Comparison of ENCODE assay signal across 22 cellular contexts in genomic region chr6:17650910-17651309, GRCh38.
"Had no signal": no experiment of that assay in that cellular context is flagged by ENCODE, and none has a peak within 500 bp of the region (broad histone marks: within the 10 kb centered on the region; RNA-seq: fewer than 3 reads in every experiment).

No MANE protein-coding gene starts in this region.

- H3K4me3 Mint-ChIP-seq: activated CD4-positive, alpha-beta T cell treated with anti-CD3 and anti-CD28 coated beads, Interleukin-2, amount 10 ng/mL, durations not matched to agents 7 days and 5 days; activated naive CD4-positive, alpha-beta T cell treated with anti-CD3 and anti-CD28 coated beads for 36 hours; activated T-cell treated with anti-CD3 and anti-CD28 coated beads, Interleukin-2, amount 50 U/mL, for 72 hours; brain; dendritic cell treated with granulocyte-macrophage colony-stimulating factor and Interleukin-4, amounts not matched to agents 40 ng/mL and 50 ng/mL, for 4 days; stimulated activated effector memory CD8-positive, alpha-beta T cell treated with anti-CD3 and anti-CD28 coated beads, Interleukin-12 subunit alpha, Interleukin-12 subunit beta, amount 100 ng/mL, for 72 hours; stimulated activated naive CD8-positive, alpha-beta T cell treated with anti-CD3 and anti-CD28 coated beads, Interleukin-15, amount 100 ng/mL, for 72 hours had no signal

- H3K4me1 Mint-ChIP-seq: brain had no signal

- H3K27me3 ChIP-seq: suprapubic skin, transverse colon, uterus had no signal

- H3K4me1 ChIP-seq: uterus had no signal

- H3K9me3 Mint-ChIP-seq: activated CD4-positive, alpha-beta T cell treated with anti-CD3 and anti-CD28 coated beads, Interleukin-2, amount 10 ng/mL, durations not matched to agents 7 days and 5 days; activated naive CD4-positive, alpha-beta T cell treated with anti-CD3 and anti-CD28 coated beads for 36 hours; activated T-cell treated with anti-CD3 and anti-CD28 coated beads, Interleukin-2, amount 50 U/mL, for 72 hours; brain; dendritic cell treated with granulocyte-macrophage colony-stimulating factor and Interleukin-4, amounts not matched to agents 40 ng/mL and 50 ng/mL, for 4 days; stimulated activated effector memory CD8-positive, alpha-beta T cell treated with anti-CD3 and anti-CD28 coated beads, Interleukin-12 subunit alpha, Interleukin-12 subunit beta, amount 100 ng/mL, for 72 hours; stimulated activated naive CD8-positive, alpha-beta T cell treated with anti-CD3 and anti-CD28 coated beads, Interleukin-15, amount 100 ng/mL, for 72 hours had no signal

- H3K27ac ChIP-seq: left ventricle myocardium inferior, transverse colon, uterus had no signal

- H3K4me3 ChIP-seq: left ventricle myocardium inferior, suprapubic skin, transverse colon, uterus had no signal

- ATAC-seq: activated T-cell treated with anti-CD3 and anti-CD28 coated beads, Interleukin-2, amount 50 U/mL, for 72 hours; stimulated activated effector memory CD8-positive, alpha-beta T cell treated with anti-CD3 and anti-CD28 coated beads, Interleukin-12 subunit alpha, Interleukin-12 subunit beta, amount 100 ng/mL, for 72 hours; stimulated activated naive CD8-positive, alpha-beta T cell treated with anti-CD3 and anti-CD28 coated beads, Interleukin-15, amount 100 ng/mL, for 72 hours had no signal

- H3K27ac Mint-ChIP-seq: activated naive CD4-positive, alpha-beta T cell treated with anti-CD3 and anti-CD28 coated beads for 36 hours; brain; dendritic cell treated with granulocyte-macrophage colony-stimulating factor and Interleukin-4, amounts not matched to agents 40 ng/mL and 50 ng/mL, for 4 days had no signal

- H3K9me3 ChIP-seq: left ventricle myocardium inferior, suprapubic skin, transverse colon, uterus had no signal

- FAIRE-seq: endometrium, frontal cortex, small intestine had no signal

- H3K36me3 ChIP-seq: uterus had no signal

- H3K27me3 Mint-ChIP-seq: activated CD4-positive, alpha-beta T cell treated with anti-CD3 and anti-CD28 coated beads, Interleukin-2, amount 10 ng/mL, durations not matched to agents 7 days and 5 days; brain; dendritic cell treated with granulocyte-macrophage colony-stimulating factor and Interleukin-4, amounts not matched to agents 40 ng/mL and 50 ng/mL, for 4 days; stimulated activated naive CD8-positive, alpha-beta T cell treated with anti-CD3 and anti-CD28 coated beads, Interleukin-15, amount 100 ng/mL, for 72 hours had no signal

- DNase-seq: activated CD4-positive, alpha-beta T cell treated with anti-CD3 and anti-CD28 coated beads, Interleukin-2, amount 10 ng/mL, durations not matched to agents 7 days and 5 days; activated CD8-positive, alpha-beta memory T cell treated with anti-CD3 and anti-CD28 coated beads, Interleukin-2, amount 50 U/mL, for 4 hours; activated effector memory CD4-positive, alpha-beta T cell treated with Interleukin-2 at 50 U/mL for 16 hours; activated naive CD4-positive, alpha-beta T cell treated with anti-CD3 and anti-CD28 coated beads for 36 hours; activated T-cell treated with anti-CD3 and anti-CD28 coated beads, Interleukin-2, amount 50 U/mL, for 72 hours; aorta; caudate nucleus; effector CD4-positive, alpha-beta T cell; hippocampal formation; left ventricle myocardium inferior; nucleus accumbens; small intestine; stimulated activated CD4-positive, alpha-beta T cell treated with anti-CD3 and anti-CD28 coated beads, Interleukin-2, amount 100 ng/mL, for 24 hours; stimulated activated naive CD8-positive, alpha-beta T cell treated with anti-CD3 and anti-CD28 coated beads, Interleukin-15, amount 100 ng/mL, for 72 hours; transverse colon; uterus had no signal
